8 cellular contexts compared by ENCODE assay signal in the genomic region with DNA sequence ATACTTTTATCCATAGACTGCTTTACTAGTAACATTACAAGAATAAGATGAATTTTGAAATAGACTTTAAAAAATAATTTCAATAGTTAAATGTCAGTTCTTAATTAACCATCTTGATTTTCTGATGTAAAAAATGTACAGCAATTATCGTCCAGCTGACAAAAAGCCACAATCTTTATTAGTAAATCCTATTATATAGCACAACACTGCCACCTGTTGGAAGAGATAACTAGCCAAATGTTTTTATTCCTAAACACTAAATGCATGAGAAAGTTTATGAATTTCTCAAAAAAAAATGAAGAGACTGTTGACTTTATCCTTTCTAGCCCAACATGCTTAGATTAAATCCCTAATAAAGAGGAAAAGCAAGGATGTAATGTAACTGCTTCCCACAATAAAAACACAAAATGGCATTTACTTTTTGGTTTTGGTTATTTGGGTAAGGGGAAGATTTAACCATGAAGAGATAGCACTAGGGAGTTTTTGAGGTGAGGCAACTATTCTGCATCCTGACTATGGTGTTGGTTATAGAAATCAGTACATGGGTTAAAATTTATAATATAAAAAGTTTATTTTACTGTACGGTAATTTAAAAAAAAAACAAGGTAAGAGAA. TPM values are rescaled to one million over a fixed set of nuclear protein-coding genes. Genes with fewer than 3 reads are reported as not detected.
DNase-seq lines count a peak whose midpoint lies in the region; ATAC-seq, FAIRE-seq and TF ChIP-seq lines count a peak whose summit lies in the region.

No MANE protein-coding gene starts in this region.

- H3K27ac Mint-ChIP-seq in activated CD4-positive, alpha-beta T cell treated with anti-CD3 and anti-CD28 coated beads, Interleukin-2, amount 10 ng/mL, durations not matched to agents 7 days and 5 days, result no peak overlapping the region

- no peak for FAIRE-seq in H54 (lab: Jason Lieb, UNC)

- TF ChIP-seq POLR2A in H54 (IDR thresholded peaks at IDR 0.05; ENCODE audit: low read depth, low read length), result no peak

- H3K9me3 Mint-ChIP-seq in activated CD4-positive, alpha-beta T cell treated with anti-CD3 and anti-CD28 coated beads, Interleukin-2, amount 10 ng/mL, durations not matched to agents 7 days and 5 days, result no peaks in the 10 kb centered on the region

- H3K36me3 Mint-ChIP-seq in activated CD4-positive, alpha-beta T cell treated with anti-CD3 and anti-CD28 coated beads, Interleukin-2, amount 10 ng/mL, durations not matched to agents 7 days and 5 days (ENCODE audit: low read depth), result peaks cover 17% of the 10 kb centered on the region

- H3K4me1 Mint-ChIP-seq in activated CD4-positive, alpha-beta T cell treated with anti-CD3 and anti-CD28 coated beads, Interleukin-2, amount 10 ng/mL, durations not matched to agents 7 days and 5 days, result peaks cover 26% of the 10 kb centered on the region

- POLR2A ChIA-PET in activated CD4-positive, alpha-beta T cell treated with anti-CD3 and anti-CD28 coated beads, Interleukin-2, amount 10 ng/mL, durations not matched to agents 7 days and 5 days (lab: Charles Lee), result interaction anchor here (1.1 kb wide), 1 partner anchor 138 kb away, joined by 5 read pairs; the partner anchor contains the start of gene STK17A

- no peak for ATAC-seq in GM21723 (IDR thresholded peaks at IDR 0.05; ENCODE audit: unreplicated experiment)
- ATAC-seq in GM21825 (IDR thresholded peaks at IDR 0.05; ENCODE audit: unreplicated experiment), result no peak

- no peaks in the 10 kb centered on the region for H3K27me3 Mint-ChIP-seq in activated CD4-positive, alpha-beta T cell treated with anti-CD3 and anti-CD28 coated beads, Interleukin-2, amount 10 ng/mL, durations not matched to agents 7 days and 5 days

- peak; percentile 50 for DNase-seq in activated CD4-positive, alpha-beta T cell treated with anti-CD3 and anti-CD28 coated beads, Interleukin-2, amount 10 ng/mL, durations not matched to agents 7 days and 5 days
- DNase-seq in activated CD4-positive, alpha-beta T cell treated with anti-CD3 and anti-CD28 coated beads for 1 hour, result no peak
- DNase-seq in NCI-H1694 (lab: John Stamatoyannopoulos, UW), result peak; percentile 74
- peak; percentile 70 for DNase-seq in astrocyte of the hippocampus (ENCODE audit: low read depth, low spot score)
- peak; percentile 58 for DNase-seq in left kidney (ENCODE audit: low read depth, low spot score)
- DNase-seq in H54 (ENCODE audit: insufficient read length, low spot score), result no peak

- CTCF ChIA-PET in activated CD4-positive, alpha-beta T cell treated with anti-CD3 and anti-CD28 coated beads, Interleukin-2, amount 10 ng/mL, durations not matched to agents 7 days and 5 days (lab: Charles Lee), result interaction anchor here (0.6 to 3.9 kb wide), 8 partner anchors 15 to 603 kb away, joined by 3 to 30 read pairs (median 3); partner anchors contain the start of gene STK17A

- no peak overlapping the region for H3K4me3 Mint-ChIP-seq in activated CD4-positive, alpha-beta T cell treated with anti-CD3 and anti-CD28 coated beads, Interleukin-2, amount 10 ng/mL, durations not matched to agents 7 days and 5 days

RNA-seq across cellular contexts. Expression of gene COA1, which starts 8.0 kb away (rescaled TPM):
- total RNA-seq in activated CD4-positive, alpha-beta T cell treated with anti-CD3 and anti-CD28 coated beads, Interleukin-2, amount 10 ng/mL, durations not matched to agents 7 days and 5 days, result 10 to 100 TPM; 44.8 to 47.1 TPM

RNA-seq across cellular contexts. Expression of gene BLVRA, which starts 37.2 kb away (rescaled TPM):
- 10 to 100 TPM; 22.0 to 29.4 TPM for total RNA-seq in activated CD4-positive, alpha-beta T cell treated with anti-CD3 and anti-CD28 coated beads, Interleukin-2, amount 10 ng/mL, durations not matched to agents 7 days and 5 days

Comparison
In these comparisons a context has a peak if more than half of its experiments do, and no peak if none do; other contexts are left out.
1. DNase-seq: peak in activated CD4-positive, alpha-beta T cell treated with anti-CD3 and anti-CD28 coated beads, Interleukin-2, amount 10 ng/mL, durations not matched to agents 7 days and 5 days (single experiment), NCI-H1694 (single experiment), astrocyte of the hippocampus (single experiment) and left kidney (single experiment); none in activated CD4-positive, alpha-beta T cell treated with anti-CD3 and anti-CD28 coated beads for 1 hour (single experiment) and H54 (single experiment).